ENCODE assay signal across 20 cellular contexts in genomic region chr2:73032702-73033097, GRCh38. TPM values are rescaled to one million over a fixed set of nuclear protein-coding genes. Genes with fewer than 3 reads are reported as not detected.
DNase-seq lines count a peak whose midpoint lies in the region; ATAC-seq, FAIRE-seq and TF ChIP-seq lines count a peak whose summit lies in the region.
"Had no signal": no experiment of that assay in that cellular context is flagged by ENCODE, and none has a peak within 500 bp of the region (broad histone marks: within the 10 kb centered on the region; RNA-seq: fewer than 3 reads in every experiment).

No MANE protein-coding gene starts in this region.

- intact Hi-C loops in PC-9 (cut with micrococcal nuclease; ENCODE audit: unreplicated experiment) (no loop called here), HepG2 (cut with micrococcal nuclease; ENCODE audit: unreplicated experiment) (loop anchor here (1.0 to 2.0 kb wide), 2 partner anchors 11 to 40 kb away; no protein-coding TSS in a partner anchor), stomach (cut with DNase I; ENCODE audit: low total_unique reads) (no loop called here)

- POLR2A ChIA-PET in PC-9 (lab: Charles Lee; ENCODE audit: unreplicated experiment) (no interaction called here), HepG2 (lab: Yijun Ruan, JAX) (interaction anchor here (0.8 to 6.3 kb wide), 19 partner anchors 9 to 201 kb away, joined by 3 to 133 read pairs (median 8); partner anchors contain the start of genes CCT7, PRADC1, SFXN5 and SMYD5)

- CTCF ChIA-PET in PC-9 (lab: Charles Lee), result no interaction called here
- CTCF ChIA-PET in HepG2 (lab: Yijun Ruan, JAX; ENCODE audit: low intra/inter-chr PET ratio, low total read pairs), result no interaction called here

- TF ChIP-seq POLR2A in HepG2 (IDR thresholded peaks at IDR 0.05; ENCODE audit: insufficient read depth in 1 of 2, low read depth in 2 of 2, low read length in 2 of 2), result no peak
- no peak for TF ChIP-seq POLR2A in stomach (IDR thresholded peaks at IDR 0.05)

- TF ChIP-seq EP300 in HepG2 (IDR thresholded peaks at IDR 0.05; ENCODE audit: low read depth in 2 of 2, low read length in 2 of 2) (no peak), HepG2 (CRISPR knock-in tag; IDR thresholded peaks at IDR 0.05; ENCODE audit: borderline replicate concordance) (no peak), stomach (IDR thresholded peaks at IDR 0.05) (no peak)

- H3K79me2 ChIP-seq in PC-9 (ENCODE audit: low read depth) (no peaks in the 10 kb centered on the region), HepG2 (ENCODE audit: insufficient read depth, low read length) (peaks cover 5% of the 10 kb centered on the region)

- H4K20me1 ChIP-seq in PC-9 (ENCODE audit: insufficient read depth) (no peaks in the 10 kb centered on the region), HepG2 (ENCODE audit: insufficient read depth, low read length) (no peaks in the 10 kb centered on the region)

- H3F3A ChIP-seq in PC-9 (ENCODE audit: insufficient read depth, low read depth), result 0 out of 2 replicates have a peak, but pooled peaks cover 8% of the 10 kb centered on the region

- DNase-seq in HL-60 (ENCODE audit: low read depth in 1 of 2, low spot score in 1 of 2), result peak in 1 of 2 experiments; percentile 41
- no peak for DNase-seq in PC-9
- DNase-seq in HepG2 (ENCODE audit: low spot score), result no peak
- DNase-seq in stomach, result no peak
- no peak for DNase-seq in inferior parietal cortex (ENCODE audit: extremely low spot score)
- DNase-seq in amniotic stem cell (lab: John Stamatoyannopoulos, UW), result no peak
- DNase-seq: DMS 273 treated with DMSO at 0.1 percent for 48 hours, DND-41, H9, Kasumi-1, MG63, NCI-H1105, NCI-H1694 treated with DMSO at 0.1 percent for 48 hours, NCI-H748 treated with DMSO at 0.1 percent for 48 hours, Right ventricle myocardium superior, SW 1271 had no signal

- H2AFZ ChIP-seq in PC-9 (no peak overlapping the region), HepG2 (ENCODE audit: low read length) (no peak overlapping the region)

- H3K4me2 ChIP-seq in PC-9, result peak overlapping the region; percentile 21; the same call in 1 of the 2 replicates
- H3K4me2 ChIP-seq in HepG2 (ENCODE audit: low read depth, low read length), result peak overlapping the region; percentile 96

- no peaks in the 10 kb centered on the region for H3K9me3 ChIP-seq in PC-9 (ENCODE audit: insufficient read depth, low read depth)
- H3K9me3 ChIP-seq in HepG2 (ENCODE audit: low read length), result no peaks in the 10 kb centered on the region
- H3K9me3 ChIP-seq in stomach, result no peaks in the 10 kb centered on the region
- H3K9me3 ChIP-seq: MG63 had no signal

- in situ Hi-C loops in HepG2 (cut with HindIII; ENCODE audit: extremely low pct_ligation_motif_present, low pct_unique_long_range_greater_than_20kb), result no loop called here

- TF ChIP-seq RAD21 in HepG2 (CRISPR knock-in tag; IDR thresholded peaks at IDR 0.05), result no peak

- ATAC-seq in HepG2, result no peak
- no peak for ATAC-seq in GM18517 (IDR thresholded peaks at IDR 0.05; ENCODE audit: unreplicated experiment)
- ATAC-seq: Panc1 had no signal

- H3K27me3 ChIP-seq in HL-60 (ENCODE audit: insufficient read depth, poor library complexity, severe bottlenecking), result no peaks in the 10 kb centered on the region
- H3K27me3 ChIP-seq in PC-9 (ENCODE audit: insufficient read depth, low read depth), result no peaks in the 10 kb centered on the region
- H3K27me3 ChIP-seq in HepG2 (ENCODE audit: control insufficient read depth in 1 of 2, insufficient read depth in 2 of 2, low read length in 2 of 2), result no peaks in the 10 kb centered on the region
- no peaks in the 10 kb centered on the region for H3K27me3 ChIP-seq in stomach
- H3K27me3 ChIP-seq: MG63 had no signal

- H3K4me3 ChIP-seq in HL-60 (replicated peaks; ENCODE audit: insufficient read depth, low read length), result no peak overlapping the region
- H3K4me3 ChIP-seq in PC-9, result no peak overlapping the region
- H3K4me3 ChIP-seq in HepG2 (replicated peaks in 1 of 3; ENCODE audit: insufficient read depth in 1 of 3, low read depth in 2 of 3, low read length in 3 of 3), result peak overlapping the region; percentile 23 to 57 (median 31); a peak in 5 of 6 replicates
- no peak overlapping the region for H3K4me3 ChIP-seq in stomach
- H3K4me3 ChIP-seq: MG63 had no signal

- BruUV-seq in PC-9 (replicated peaks; lab: Mats Ljungman, UMichigan) (no TSS peak), HepG2 (replicated peaks; lab: Mats Ljungman, UMichigan) (no TSS peak)

- H3K9ac ChIP-seq in HepG2 (ENCODE audit: insufficient read depth, low read depth, low read length), result peak overlapping the region; percentile 77

- H3K4me1 ChIP-seq in PC-9 (replicated peaks; ENCODE audit: insufficient read depth) (peaks cover 14% of the 10 kb centered on the region; the same call in 1 of the 2 replicates), HepG2 (ENCODE audit: insufficient read depth, low read length) (peaks cover 72% of the 10 kb centered on the region), stomach (peaks cover 0 to 31% (median 15%) of the 10 kb centered on the region in 4 donors)

- TF ChIP-seq CTCF in HL-60 (IDR thresholded peaks at IDR 0.05; ENCODE audit: insufficient read depth, low read length), result no peak
- TF ChIP-seq CTCF in PC-9 (conservative IDR thresholded peaks at IDR 0.05), result no peak
- TF ChIP-seq CTCF in HepG2 (CRISPR knock-in tag; IDR thresholded peaks at IDR 0.05), result no peak
- TF ChIP-seq CTCF in stomach (IDR thresholded peaks at IDR 0.05), result no peak

- H3K27ac ChIP-seq in HL-60 (replicated peaks) (peak overlapping the region; percentile 88), PC-9 (no peak overlapping the region), HepG2 (ENCODE audit: extremely low read length, insufficient read depth, low read length) (peak overlapping the region; percentile 97), stomach (peak overlapping the region in 4 of 5 donors; percentile 36 to 58 (median 48))
- H3K27ac ChIP-seq: C4-2B had no signal

- no peaks in the 10 kb centered on the region for H3K9me2 ChIP-seq in PC-9 (ENCODE audit: insufficient read depth)

- 56% methylated on average over 5 of the region's 5 CpGs for WGBS in HepG2 (ENCODE audit: low lambda C conversion rate)
- WGBS in stomach, 5 donors, result 72 to 83% (median 81%) methylated on average over 5 of the region's 5 CpGs

- H3K36me3 ChIP-seq in PC-9 (ENCODE audit: low read depth) (no peaks in the 10 kb centered on the region), HepG2 (replicated peaks in 1 of 2; ENCODE audit: control insufficient read depth in 1 of 2, insufficient read depth in 2 of 2, low read length in 2 of 2) (peaks cover 1 to 11% of the 10 kb centered on the region in 2 experiments; a peak in 4 of 5 replicates), stomach (peaks cover 0 to 17% (median 7%) of the 10 kb centered on the region in 4 donors)
- H3K36me3 ChIP-seq: MG63 had no signal

- FAIRE-seq in HepG2 (lab: Jason Lieb, UNC), result no peak
- FAIRE-seq: HTR-8/SVneo had no signal

TF ChIP-seq in HepG2, 621 proteins besides CTCF, POLR2A, EP300 and RAD21 (continues in another document):
- TF ChIP-seq, protein P1, sequence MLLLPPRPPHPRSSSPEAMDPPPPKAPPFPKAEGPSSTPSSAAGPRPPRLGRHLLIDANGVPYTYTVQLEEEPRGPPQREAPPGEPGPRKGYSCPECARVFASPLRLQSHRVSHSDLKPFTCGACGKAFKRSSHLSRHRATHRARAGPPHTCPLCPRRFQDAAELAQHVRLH (CRISPR knock-in tag; IDR thresholded peaks at IDR 0.05; ENCODE audit: borderline replicate concordance, low read depth), result no peak
- no peak for TF ChIP-seq SRSF4 (IDR thresholded peaks at IDR 0.05; ENCODE audit: low read depth, low read length, poor library complexity, severe bottlenecking)
- no peak for TF ChIP-seq EEA1 (CRISPR knock-in tag; IDR thresholded peaks at IDR 0.05; ENCODE audit: borderline replicate concordance)
- TF ChIP-seq, protein P2, sequence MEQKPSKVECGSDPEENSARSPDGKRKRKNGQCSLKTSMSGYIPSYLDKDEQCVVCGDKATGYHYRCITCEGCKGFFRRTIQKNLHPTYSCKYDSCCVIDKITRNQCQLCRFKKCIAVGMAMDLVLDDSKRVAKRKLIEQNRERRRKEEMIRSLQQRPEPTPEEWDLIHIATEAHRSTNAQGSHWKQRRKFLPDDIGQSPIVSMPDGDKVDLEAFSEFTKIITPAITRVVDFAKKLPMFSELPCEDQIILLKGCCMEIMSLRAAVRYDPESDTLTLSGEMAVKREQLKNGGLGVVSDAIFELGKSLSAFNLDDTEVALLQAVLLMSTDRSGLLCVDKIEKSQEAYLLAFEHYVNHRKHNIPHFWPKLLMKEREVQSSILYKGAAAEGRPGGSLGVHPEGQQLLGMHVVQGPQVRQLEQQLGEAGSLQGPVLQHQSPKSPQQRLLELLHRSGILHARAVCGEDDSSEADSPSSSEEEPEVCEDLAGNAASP (CRISPR knock-in tag; IDR thresholded peaks at IDR 0.05; ENCODE audit: borderline replicate concordance), result no peak

RNA-seq across cellular contexts. Expression of gene SFXN5, which starts 38.8 kb away (rescaled TPM):
- 12.5 and 15.2 TPM in 2 replicates for total RNA-seq in PC-9 (2021)
- 22.2 and 34.9 TPM in 2 replicates for total RNA-seq in HepG2 (2016; rRNA removed; fragmentation: Illumina TruSeq; extraction: Trizol)
- total RNA-seq in HepG2 (2016; cell fraction: cytosol; rRNA removed; fragmentation: Illumina TruSeq; extraction: Trizol; ENCODE audit: low read depth), result 11.0 and 15.1 TPM in 2 replicates
- total RNA-seq in HepG2 (2016; cell fraction: insoluble cytoplasmic fraction; rRNA removed; fragmentation: Illumina TruSeq; extraction: Trizol), result 21.1 and 36.4 TPM in 2 replicates
- 13.2 and 15.3 TPM in 2 replicates for total RNA-seq in HepG2 (2016; cell fraction: membrane; rRNA removed; fragmentation: Illumina TruSeq; extraction: Trizol)
- total RNA-seq in HepG2 (2016; cell fraction: nucleus; rRNA removed; fragmentation: Illumina TruSeq; extraction: Trizol), result 42.2 and 47.8 TPM in 2 replicates
- polyA plus RNA-seq in HepG2 (2011; rRNA removed), result 37.4 and 42.8 TPM in 2 replicates
- 13.2 and 17.2 TPM in 2 replicates for polyA plus RNA-seq in HepG2 (2011; cell fraction: cytosol; rRNA removed)
- polyA plus RNA-seq in HepG2 (2011; cell fraction: nucleus; rRNA removed), result 139 and 168 TPM in 2 replicates
- 18.2 and 24.8 TPM in 2 replicates for polyA plus RNA-seq in HepG2 (2012)
- 6.1 and 6.5 TPM in 2 replicates for polyA plus RNA-seq in HepG2 (2016; cell fraction: cytosol; fragmentation: Illumina TruSeq; extraction: Trizol; ENCODE audit: low read depth)
- 23.9 and 25.9 TPM in 2 replicates for polyA plus RNA-seq in HepG2 (2016; cell fraction: insoluble cytoplasmic fraction; fragmentation: Illumina TruSeq; extraction: Trizol; ENCODE audit: low read depth)
- polyA plus RNA-seq in HepG2 (2016; cell fraction: membrane; fragmentation: Illumina TruSeq; extraction: Trizol; ENCODE audit: low read depth), result 8.0 and 9.0 TPM in 2 replicates
- polyA plus RNA-seq in HepG2 (2016; cell fraction: nucleus; fragmentation: Illumina TruSeq; extraction: Trizol; ENCODE audit: insufficient read depth, low read depth), result 68.3 and 69.6 TPM in 2 replicates
- polyA minus RNA-seq in HepG2 (2011; rRNA and poly(A)+ RNA removed; ENCODE audit: low replicate concordance), result 36.5 and 73.0 TPM in 2 replicates
- 12.6 and 13.0 TPM in 2 replicates for polyA minus RNA-seq in HepG2 (2011; cell fraction: cytosol; rRNA and poly(A)+ RNA removed)
- polyA minus RNA-seq in HepG2 (2011; cell fraction: nucleus; rRNA and poly(A)+ RNA removed), result 49.6 and 54.8 TPM in 2 replicates
- total RNA-seq in stomach, result 100 to 1,000 TPM in 1 of 5 donors, 10 to 100 TPM in 4; 17.0 to 118 (median 38.5) TPM
- 1 to 10 TPM; 2.7 to 9.4 (median 5.7) TPM for polyA plus RNA-seq in stomach

Comparison
In these comparisons a context has a peak if more than half of its experiments do, and no peak if none do; other contexts are left out.
1. H3K4me3 ChIP-seq: peak in HepG2 (3 of 3); none in HL-60 (single experiment), PC-9 (single experiment) and stomach (0 of 4).